9 cellular contexts compared by ENCODE assay signal in genomic region chr10:3948843-3949242, GRCh38.
DNase-seq lines count a peak whose midpoint lies in the region; ATAC-seq and TF ChIP-seq lines count a peak whose summit lies in the region.
"Had no signal": no experiment of that assay in that cellular context is flagged by ENCODE, and none has a peak within 500 bp of the region (broad histone marks: within the 10 kb centered on the region; RNA-seq: fewer than 3 reads in every experiment).

No MANE protein-coding gene starts in this region.

- no peak overlapping the region for H3K9ac ChIP-seq in trophoblast cell (ENCODE audit: low read length)

- peak overlapping the region; percentile 0 for H4K91ac ChIP-seq in trophoblast cell (ENCODE audit: low read depth, low read length)

- no peak overlapping the region for H3K18ac ChIP-seq in trophoblast cell (ENCODE audit: low read length)

- H2AFZ ChIP-seq in trophoblast cell (ENCODE audit: insufficient read depth, low read length, poor library complexity) (no peak overlapping the region), PC-9 (no peak overlapping the region)

- H3K79me2 ChIP-seq in trophoblast cell (ENCODE audit: control insufficient read depth, insufficient read depth, low read length, poor library complexity): no peaks in the 10 kb centered on the region
- no peaks in the 10 kb centered on the region for H3K79me2 ChIP-seq in PC-9 (ENCODE audit: low read depth)

- POLR2A ChIA-PET in PC-9 (lab: Charles Lee; ENCODE audit: unreplicated experiment): no interaction called here

- no peaks in the 10 kb centered on the region for H3K27me3 ChIP-seq in RWPE2 (ENCODE audit: insufficient read depth, poor library complexity, severe bottlenecking)
- H3K27me3 ChIP-seq in trophoblast cell (ENCODE audit: insufficient read depth, low read length): no peaks in the 10 kb centered on the region
- H3K27me3 ChIP-seq in PC-9 (ENCODE audit: insufficient read depth, low read depth): no peaks in the 10 kb centered on the region

- WGBS in trophoblast cell (ENCODE audit: extremely low coverage, insufficient coverage, insufficient read length): no CpG with 5 or more reads among the region's 9 CpGs

- no TSS peak for BruUV-seq in PC-9 (replicated peaks; lab: Mats Ljungman, UMichigan)

- H4K12ac ChIP-seq in trophoblast cell (ENCODE audit: low read depth, low read length): no peak overlapping the region

- intact Hi-C loops in PC-9 (cut with micrococcal nuclease; ENCODE audit: unreplicated experiment): loop anchor here (5.0 to 10.0 kb wide), 2 partner anchors 57 to 164 kb away; partner anchors contain the start of gene KLF6

- H3K36me3 ChIP-seq in RWPE2 (ENCODE audit: low read depth) (no peaks in the 10 kb centered on the region), trophoblast cell (ENCODE audit: control insufficient read depth in 1 of 2, insufficient read depth in 2 of 2, low read length in 2 of 2) (peaks cover 0 to 2% of the 10 kb centered on the region in 2 experiments), PC-9 (ENCODE audit: low read depth) (no peaks in the 10 kb centered on the region)

- no peak overlapping the region for H3K27ac ChIP-seq in RWPE2 (ENCODE audit: poor library complexity, severe bottlenecking)
- no peak overlapping the region for H3K27ac ChIP-seq in trophoblast cell (ENCODE audit: low read depth, low read length)
- no peak overlapping the region for H3K27ac ChIP-seq in PC-9

- H3K9me3 ChIP-seq in RWPE2 (ENCODE audit: severe bottlenecking) (no peaks in the 10 kb centered on the region), trophoblast cell (ENCODE audit: insufficient read depth, low read depth, low read length) (no peaks in the 10 kb centered on the region), PC-9 (ENCODE audit: insufficient read depth, low read depth) (no peaks in the 10 kb centered on the region)

- no peak overlapping the region for H4K8ac ChIP-seq in trophoblast cell (ENCODE audit: low read depth, low read length)

- no peak overlapping the region for H3K14ac ChIP-seq in trophoblast cell (ENCODE audit: low read length)

- peaks cover 27% of the 10 kb centered on the region for H3F3A ChIP-seq in PC-9 (ENCODE audit: insufficient read depth, low read depth)

- TF ChIP-seq CTCF in RWPE2 (IDR thresholded peaks at IDR 0.05; ENCODE audit: poor library complexity, severe bottlenecking) (no peak), PC-9 (conservative IDR thresholded peaks at IDR 0.05) (no peak)

- no peaks in the 10 kb centered on the region for H3K9me2 ChIP-seq in PC-9 (ENCODE audit: insufficient read depth)

- CTCF ChIA-PET in PC-9 (lab: Charles Lee): no interaction called here

- H3K4me1 ChIP-seq in RWPE2 (ENCODE audit: insufficient read depth, poor library complexity, severe bottlenecking) (no peaks in the 10 kb centered on the region), trophoblast cell (ENCODE audit: control insufficient read depth in 1 of 2, insufficient read depth in 2 of 2, low read length in 2 of 2) (peaks cover 6 to 7% of the 10 kb centered on the region in 2 experiments), PC-9 (replicated peaks; ENCODE audit: insufficient read depth) (peaks cover 23% of the 10 kb centered on the region)

- H2BK5ac ChIP-seq in trophoblast cell (ENCODE audit: low read depth, low read length, poor library complexity): no peak overlapping the region

- no peaks in the 10 kb centered on the region for H4K20me1 ChIP-seq in PC-9 (ENCODE audit: insufficient read depth)

- H2BK12ac ChIP-seq in trophoblast cell (ENCODE audit: low read length): no peak overlapping the region

- peak; percentile 37 for DNase-seq in COR-L47 (lab: John Stamatoyannopoulos, UW)
- peak; percentile 76 for DNase-seq in RWPE2 (ENCODE audit: low spot score)
- peak; percentile 7 for DNase-seq in activated naive CD8-positive, alpha-beta T cell treated with anti-CD3 and anti-CD28 coated beads, Interleukin-2, amount 50 U/mL, for 16 hours (ENCODE audit: low read depth, low spot score)
- DNase-seq in trophoblast cell: no peak
- no peak for DNase-seq in PC-9
- DNase-seq in hypothalamus (lab: John Stamatoyannopoulos, UW): no peak
- DNase-seq in D341Med (ENCODE audit: low spot score): no peak

- ATAC-seq in RWPE2 (ENCODE audit: low read depth) (peak; percentile 81), HG03196 (IDR thresholded peaks at IDR 0.05; ENCODE audit: unreplicated experiment) (no peak)

- no peak overlapping the region for H2BK120ac ChIP-seq in trophoblast cell (ENCODE audit: insufficient read depth, low read length, poor library complexity)

- no peak overlapping the region for H3K4me2 ChIP-seq in trophoblast cell (ENCODE audit: low read length)
- H3K4me2 ChIP-seq in PC-9: no peak overlapping the region

- H3K23ac ChIP-seq in trophoblast cell (ENCODE audit: low read length): no peak overlapping the region

- no peak overlapping the region for H2AK5ac ChIP-seq in trophoblast cell (ENCODE audit: low read length)

- H3K79me1 ChIP-seq in trophoblast cell (ENCODE audit: low read length): peaks cover 6% of the 10 kb centered on the region

- no peak overlapping the region for H3K4me3 ChIP-seq in RWPE2 (ENCODE audit: severe bottlenecking)
- H3K4me3 ChIP-seq in trophoblast cell (ENCODE audit: low read depth, low read length): no peak overlapping the region
- no peak overlapping the region for H3K4me3 ChIP-seq in PC-9
- H3K4me3 ChIP-seq: lung had no signal

- no peak overlapping the region for H3K4ac ChIP-seq in trophoblast cell (ENCODE audit: low read depth, low read length)

Comparison
In these comparisons a context has a peak if more than half of its experiments do, and no peak if none do; other contexts are left out.
1. DNase-seq: peak in COR-L47 (single experiment), RWPE2 (single experiment) and activated naive CD8-positive, alpha-beta T cell treated with anti-CD3 and anti-CD28 coated beads, Interleukin-2, amount 50 U/mL, for 16 hours (single experiment); none in trophoblast cell (0 of 2), PC-9 (0 of 2), hypothalamus (0 of 51) and D341Med (single experiment).